In the genomic region with DNA sequence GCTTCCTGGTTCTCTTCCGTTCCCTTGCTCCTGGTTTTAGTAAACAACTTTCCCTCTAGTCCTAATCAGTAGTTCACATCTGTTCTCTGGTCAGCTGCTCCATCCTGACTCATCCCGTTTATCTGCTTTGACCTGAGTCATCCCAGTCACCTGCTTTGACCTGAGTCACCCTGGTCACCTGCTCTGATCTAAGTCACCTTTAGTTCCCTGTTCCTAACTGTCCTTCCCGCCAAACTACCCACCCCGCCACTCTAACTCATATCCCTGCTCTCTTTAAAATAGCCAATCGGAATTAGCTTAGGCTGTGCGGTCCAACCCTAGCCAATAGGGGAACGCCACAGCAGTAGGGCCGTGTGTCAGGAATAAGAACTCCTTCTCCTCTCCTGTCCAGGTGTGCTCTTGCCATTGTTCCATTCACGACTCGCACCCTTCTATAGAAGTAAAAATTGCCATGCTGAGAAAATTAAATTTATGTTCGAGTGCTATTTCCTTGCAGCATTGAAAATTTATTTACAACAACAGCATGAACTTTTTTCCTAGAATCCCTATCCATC, we compare ENCODE assay signal across 1 cellular context.
A peak's percentile ranks its signal among the peaks of the same experiment; 100 is the strongest.
TF ChIP-seq lines count a peak whose summit lies in the region.

No MANE protein-coding gene starts in this region.

TF ChIP-seq in K562, 482 proteins besides CTCF, POLR2A, EP300 and RAD21 (continued from another document and continues in another):
- TF ChIP-seq, protein P1, sequence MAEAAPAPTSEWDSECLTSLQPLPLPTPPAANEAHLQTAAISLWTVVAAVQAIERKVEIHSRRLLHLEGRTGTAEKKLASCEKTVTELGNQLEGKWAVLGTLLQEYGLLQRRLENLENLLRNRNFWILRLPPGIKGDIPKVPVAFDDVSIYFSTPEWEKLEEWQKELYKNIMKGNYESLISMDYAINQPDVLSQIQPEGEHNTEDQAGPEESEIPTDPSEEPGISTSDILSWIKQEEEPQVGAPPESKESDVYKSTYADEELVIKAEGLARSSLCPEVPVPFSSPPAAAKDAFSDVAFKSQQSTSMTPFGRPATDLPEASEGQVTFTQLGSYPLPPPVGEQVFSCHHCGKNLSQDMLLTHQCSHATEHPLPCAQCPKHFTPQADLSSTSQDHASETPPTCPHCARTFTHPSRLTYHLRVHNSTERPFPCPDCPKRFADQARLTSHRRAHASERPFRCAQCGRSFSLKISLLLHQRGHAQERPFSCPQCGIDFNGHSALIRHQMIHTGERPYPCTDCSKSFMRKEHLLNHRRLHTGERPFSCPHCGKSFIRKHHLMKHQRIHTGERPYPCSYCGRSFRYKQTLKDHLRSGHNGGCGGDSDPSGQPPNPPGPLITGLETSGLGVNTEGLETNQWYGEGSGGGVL (CRISPR knock-in tag; IDR thresholded peaks at IDR 0.05): no peak
- no peak for TF ChIP-seq ARHGAP35 (IDR thresholded peaks at IDR 0.05; ENCODE audit: partially characterized antibody)
- TF ChIP-seq FUS (optimal IDR thresholded peaks at IDR 0.05; ENCODE audit: low read depth, low read length): no peak
- TF ChIP-seq NFRKB (IDR thresholded peaks at IDR 0.05; ENCODE audit: low read depth): peak; percentile 26; the same call in 1 of the 2 replicates
- TF ChIP-seq POU5F1 (IDR thresholded peaks at IDR 0.05; ENCODE audit: borderline replicate concordance, low read depth, low read length, partially characterized antibody): no peak
- TF ChIP-seq CBX1 (IDR thresholded peaks at IDR 0.05; ENCODE audit: low read depth): no peak
- TF ChIP-seq ELF4 (CRISPR knock-in tag; IDR thresholded peaks at IDR 0.05): peak; percentile 95; the same call in 1 of the 2 replicates
- TF ChIP-seq, protein P2, sequence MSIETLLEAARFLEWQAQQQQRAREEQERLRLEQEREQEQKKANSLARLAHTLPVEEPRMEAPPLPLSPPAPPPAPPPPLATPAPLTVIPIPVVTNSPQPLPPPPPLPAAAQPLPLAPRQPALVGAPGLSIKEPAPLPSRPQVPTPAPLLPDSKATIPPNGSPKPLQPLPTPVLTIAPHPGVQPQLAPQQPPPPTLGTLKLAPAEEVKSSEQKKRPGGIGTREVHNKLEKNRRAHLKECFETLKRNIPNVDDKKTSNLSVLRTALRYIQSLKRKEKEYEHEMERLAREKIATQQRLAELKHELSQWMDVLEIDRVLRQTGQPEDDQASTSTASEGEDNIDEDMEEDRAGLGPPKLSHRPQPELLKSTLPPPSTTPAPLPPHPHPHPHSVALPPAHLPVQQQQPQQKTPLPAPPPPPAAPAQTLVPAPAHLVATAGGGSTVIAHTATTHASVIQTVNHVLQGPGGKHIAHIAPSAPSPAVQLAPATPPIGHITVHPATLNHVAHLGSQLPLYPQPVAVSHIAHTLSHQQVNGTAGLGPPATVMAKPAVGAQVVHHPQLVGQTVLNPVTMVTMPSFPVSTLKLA (conservative IDR thresholded peaks at IDR 0.05): peak; percentile 16 to 65; a peak in 2 of 4 replicates
- TF ChIP-seq GABPB2 (CRISPR knock-in tag; conservative IDR thresholded peaks at IDR 0.05): no peak
- no peak for TF ChIP-seq CEBPB (tag; IDR thresholded peaks at IDR 0.05)
- no peak for TF ChIP-seq ZNF184 (CRISPR knock-in tag; IDR thresholded peaks at IDR 0.05)
- no peak for TF ChIP-seq SIN3B (IDR thresholded peaks at IDR 0.05; ENCODE audit: low read depth)
- TF ChIP-seq ZNF586 (CRISPR knock-in tag; conservative IDR thresholded peaks at IDR 0.05): no peak
- TF ChIP-seq, protein P3, sequence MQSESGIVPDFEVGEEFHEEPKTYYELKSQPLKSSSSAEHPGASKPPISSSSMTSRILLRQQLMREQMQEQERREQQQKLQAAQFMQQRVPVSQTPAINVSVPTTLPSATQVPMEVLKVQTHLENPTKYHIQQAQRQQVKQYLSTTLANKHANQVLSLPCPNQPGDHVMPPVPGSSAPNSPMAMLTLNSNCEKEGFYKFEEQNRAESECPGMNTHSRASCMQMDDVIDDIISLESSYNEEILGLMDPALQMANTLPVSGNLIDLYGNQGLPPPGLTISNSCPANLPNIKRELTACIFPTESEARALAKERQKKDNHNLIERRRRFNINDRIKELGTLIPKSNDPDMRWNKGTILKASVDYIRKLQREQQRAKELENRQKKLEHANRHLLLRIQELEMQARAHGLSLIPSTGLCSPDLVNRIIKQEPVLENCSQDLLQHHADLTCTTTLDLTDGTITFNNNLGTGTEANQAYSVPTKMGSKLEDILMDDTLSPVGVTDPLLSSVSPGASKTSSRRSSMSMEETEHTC (IDR thresholded peaks at IDR 0.05): peak; percentile 98
- TF ChIP-seq TCF7L2 (IDR thresholded peaks at IDR 0.05; ENCODE audit: low read depth, low read length): no peak
- no peak for TF ChIP-seq BRCA1 (IDR thresholded peaks at IDR 0.05)
- no peak for TF ChIP-seq BRCA1 (CRISPR knock-in tag; IDR thresholded peaks at IDR 0.05)
- TF ChIP-seq, protein P4, sequence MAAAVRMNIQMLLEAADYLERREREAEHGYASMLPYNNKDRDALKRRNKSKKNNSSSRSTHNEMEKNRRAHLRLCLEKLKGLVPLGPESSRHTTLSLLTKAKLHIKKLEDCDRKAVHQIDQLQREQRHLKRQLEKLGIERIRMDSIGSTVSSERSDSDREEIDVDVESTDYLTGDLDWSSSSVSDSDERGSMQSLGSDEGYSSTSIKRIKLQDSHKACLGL (CRISPR knock-in tag; IDR thresholded peaks at IDR 0.05; ENCODE audit: borderline replicate concordance, poor library complexity, severe bottlenecking): no peak
- peak; percentile 67 for TF ChIP-seq KLF6 (CRISPR knock-in tag; IDR thresholded peaks at IDR 0.05; ENCODE audit: borderline replicate concordance)
- no peak for TF ChIP-seq TARDBP (IDR thresholded peaks at IDR 0.05)
- no peak for TF ChIP-seq PRMT5 (CRISPR knock-in tag; IDR thresholded peaks at IDR 0.05)
- peak; percentile 91 for TF ChIP-seq TAL1 (IDR thresholded peaks at IDR 0.05)
- TF ChIP-seq, protein P5, sequence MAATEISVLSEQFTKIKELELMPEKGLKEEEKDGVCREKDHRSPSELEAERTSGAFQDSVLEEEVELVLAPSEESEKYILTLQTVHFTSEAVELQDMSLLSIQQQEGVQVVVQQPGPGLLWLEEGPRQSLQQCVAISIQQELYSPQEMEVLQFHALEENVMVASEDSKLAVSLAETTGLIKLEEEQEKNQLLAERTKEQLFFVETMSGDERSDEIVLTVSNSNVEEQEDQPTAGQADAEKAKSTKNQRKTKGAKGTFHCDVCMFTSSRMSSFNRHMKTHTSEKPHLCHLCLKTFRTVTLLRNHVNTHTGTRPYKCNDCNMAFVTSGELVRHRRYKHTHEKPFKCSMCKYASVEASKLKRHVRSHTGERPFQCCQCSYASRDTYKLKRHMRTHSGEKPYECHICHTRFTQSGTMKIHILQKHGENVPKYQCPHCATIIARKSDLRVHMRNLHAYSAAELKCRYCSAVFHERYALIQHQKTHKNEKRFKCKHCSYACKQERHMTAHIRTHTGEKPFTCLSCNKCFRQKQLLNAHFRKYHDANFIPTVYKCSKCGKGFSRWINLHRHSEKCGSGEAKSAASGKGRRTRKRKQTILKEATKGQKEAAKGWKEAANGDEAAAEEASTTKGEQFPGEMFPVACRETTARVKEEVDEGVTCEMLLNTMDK (IDR thresholded peaks at IDR 0.05; ENCODE audit: borderline replicate concordance, insufficient read depth, low read depth, low read length, poor library complexity, severe bottlenecking): no peak
- no peak for TF ChIP-seq BRD4 (IDR thresholded peaks at IDR 0.05)
- TF ChIP-seq MAZ (CRISPR knock-in tag; conservative IDR thresholded peaks at IDR 0.05 in 1 of 2, IDR thresholded peaks at IDR 0.05 in 1 of 2): peak in 1 of 2 experiments; percentile 72; a peak in 2 of 4 replicates
- no peak for TF ChIP-seq FOXJ3 (CRISPR knock-in tag; IDR thresholded peaks at IDR 0.05)
- peak; percentile 91 for TF ChIP-seq SOX6 (IDR thresholded peaks at IDR 0.05)
- TF ChIP-seq PHTF2 (CRISPR knock-in tag; IDR thresholded peaks at IDR 0.05): no peak
- no peak for TF ChIP-seq TGIF2 (CRISPR knock-in tag; IDR thresholded peaks at IDR 0.05)
- 0 out of 2 replicates have a peak, but pooled peaks have one; percentile 12 for TF ChIP-seq ZNF41 (CRISPR knock-in tag; conservative IDR thresholded peaks at IDR 0.05)
- TF ChIP-seq GABPB1 (CRISPR knock-in tag; IDR thresholded peaks at IDR 0.05): 0 out of 2 replicates have a peak, but pooled peaks have one; percentile 39
- TF ChIP-seq ZNF311 (CRISPR knock-in tag; IDR thresholded peaks at IDR 0.05): no peak
- no peak for TF ChIP-seq ZNF445 (CRISPR knock-in tag; IDR thresholded peaks at IDR 0.05; ENCODE audit: low read depth)
- TF ChIP-seq, protein P6, sequence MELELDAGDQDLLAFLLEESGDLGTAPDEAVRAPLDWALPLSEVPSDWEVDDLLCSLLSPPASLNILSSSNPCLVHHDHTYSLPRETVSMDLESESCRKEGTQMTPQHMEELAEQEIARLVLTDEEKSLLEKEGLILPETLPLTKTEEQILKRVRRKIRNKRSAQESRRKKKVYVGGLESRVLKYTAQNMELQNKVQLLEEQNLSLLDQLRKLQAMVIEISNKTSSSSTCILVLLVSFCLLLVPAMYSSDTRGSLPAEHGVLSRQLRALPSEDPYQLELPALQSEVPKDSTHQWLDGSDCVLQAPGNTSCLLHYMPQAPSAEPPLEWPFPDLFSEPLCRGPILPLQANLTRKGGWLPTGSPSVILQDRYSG (tag; conservative IDR thresholded peaks at IDR 0.05; ENCODE audit: low read depth): no peak
- TF ChIP-seq SAFB (IDR thresholded peaks at IDR 0.05; ENCODE audit: borderline replicate concordance, low read depth, low read length): no peak
- TF ChIP-seq BCOR (IDR thresholded peaks at IDR 0.05): 0 out of 2 replicates have a peak, but pooled peaks have one; percentile 25
- no peak for TF ChIP-seq FIP1L1 (IDR thresholded peaks at IDR 0.05; ENCODE audit: low read depth, low read length, poor library complexity, severe bottlenecking)
- no peak for TF ChIP-seq ZNF23 (CRISPR knock-in tag; IDR thresholded peaks at IDR 0.05)
- TF ChIP-seq ZNF785 (CRISPR knock-in tag; IDR thresholded peaks at IDR 0.05): no peak
- no peak for TF ChIP-seq EZH2 (IDR thresholded peaks at IDR 0.05; ENCODE audit: borderline replicate concordance, low read depth, low read length)
- TF ChIP-seq NFYB (IDR thresholded peaks at IDR 0.05; ENCODE audit: extremely low read depth, insufficient read length): no peak
- TF ChIP-seq ZNF77 (CRISPR knock-in tag; IDR thresholded peaks at IDR 0.05): no peak
- TF ChIP-seq SMARCC2 (IDR thresholded peaks at IDR 0.05; ENCODE audit: low read depth): peak; percentile 97
- TF ChIP-seq HDAC6 (IDR thresholded peaks at IDR 0.05; ENCODE audit: low read depth, low read length): no peak
- TF ChIP-seq KAT8 (IDR thresholded peaks at IDR 0.05; ENCODE audit: low read depth): no peak
- peak in 1 of 2 experiments; percentile 80; a peak in 1 of 4 replicates for TF ChIP-seq HDAC1 (IDR thresholded peaks at IDR 0.05)
- TF ChIP-seq, protein P7, sequence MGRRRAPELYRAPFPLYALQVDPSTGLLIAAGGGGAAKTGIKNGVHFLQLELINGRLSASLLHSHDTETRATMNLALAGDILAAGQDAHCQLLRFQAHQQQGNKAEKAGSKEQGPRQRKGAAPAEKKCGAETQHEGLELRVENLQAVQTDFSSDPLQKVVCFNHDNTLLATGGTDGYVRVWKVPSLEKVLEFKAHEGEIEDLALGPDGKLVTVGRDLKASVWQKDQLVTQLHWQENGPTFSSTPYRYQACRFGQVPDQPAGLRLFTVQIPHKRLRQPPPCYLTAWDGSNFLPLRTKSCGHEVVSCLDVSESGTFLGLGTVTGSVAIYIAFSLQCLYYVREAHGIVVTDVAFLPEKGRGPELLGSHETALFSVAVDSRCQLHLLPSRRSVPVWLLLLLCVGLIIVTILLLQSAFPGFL (CRISPR knock-in tag; IDR thresholded peaks at IDR 0.05): 0 out of 2 replicates have a peak, but pooled peaks have one; percentile 71
- peak; percentile 77; the same call in 1 of the 2 replicates for TF ChIP-seq HDAC8 (tag; IDR thresholded peaks at IDR 0.05)
- no peak for TF ChIP-seq ZNF217 (CRISPR knock-in tag; IDR thresholded peaks at IDR 0.05)
- TF ChIP-seq, protein P8, sequence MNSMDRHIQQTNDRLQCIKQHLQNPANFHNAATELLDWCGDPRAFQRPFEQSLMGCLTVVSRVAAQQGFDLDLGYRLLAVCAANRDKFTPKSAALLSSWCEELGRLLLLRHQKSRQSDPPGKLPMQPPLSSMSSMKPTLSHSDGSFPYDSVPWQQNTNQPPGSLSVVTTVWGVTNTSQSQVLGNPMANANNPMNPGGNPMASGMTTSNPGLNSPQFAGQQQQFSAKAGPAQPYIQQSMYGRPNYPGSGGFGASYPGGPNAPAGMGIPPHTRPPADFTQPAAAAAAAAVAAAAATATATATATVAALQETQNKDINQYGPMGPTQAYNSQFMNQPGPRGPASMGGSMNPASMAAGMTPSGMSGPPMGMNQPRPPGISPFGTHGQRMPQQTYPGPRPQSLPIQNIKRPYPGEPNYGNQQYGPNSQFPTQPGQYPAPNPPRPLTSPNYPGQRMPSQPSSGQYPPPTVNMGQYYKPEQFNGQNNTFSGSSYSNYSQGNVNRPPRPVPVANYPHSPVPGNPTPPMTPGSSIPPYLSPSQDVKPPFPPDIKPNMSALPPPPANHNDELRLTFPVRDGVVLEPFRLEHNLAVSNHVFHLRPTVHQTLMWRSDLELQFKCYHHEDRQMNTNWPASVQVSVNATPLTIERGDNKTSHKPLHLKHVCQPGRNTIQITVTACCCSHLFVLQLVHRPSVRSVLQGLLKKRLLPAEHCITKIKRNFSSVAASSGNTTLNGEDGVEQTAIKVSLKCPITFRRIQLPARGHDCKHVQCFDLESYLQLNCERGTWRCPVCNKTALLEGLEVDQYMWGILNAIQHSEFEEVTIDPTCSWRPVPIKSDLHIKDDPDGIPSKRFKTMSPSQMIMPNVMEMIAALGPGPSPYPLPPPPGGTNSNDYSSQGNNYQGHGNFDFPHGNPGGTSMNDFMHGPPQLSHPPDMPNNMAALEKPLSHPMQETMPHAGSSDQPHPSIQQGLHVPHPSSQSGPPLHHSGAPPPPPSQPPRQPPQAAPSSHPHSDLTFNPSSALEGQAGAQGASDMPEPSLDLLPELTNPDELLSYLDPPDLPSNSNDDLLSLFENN (IDR thresholded peaks at IDR 0.05; ENCODE audit: low read depth in 2 of 2, low read length in 2 of 2): peak in 1 of 2 experiments; percentile 83; a peak in 2 of 4 replicates
- no peak for TF ChIP-seq EHMT2 (IDR thresholded peaks at IDR 0.05)
- TF ChIP-seq, protein P9, sequence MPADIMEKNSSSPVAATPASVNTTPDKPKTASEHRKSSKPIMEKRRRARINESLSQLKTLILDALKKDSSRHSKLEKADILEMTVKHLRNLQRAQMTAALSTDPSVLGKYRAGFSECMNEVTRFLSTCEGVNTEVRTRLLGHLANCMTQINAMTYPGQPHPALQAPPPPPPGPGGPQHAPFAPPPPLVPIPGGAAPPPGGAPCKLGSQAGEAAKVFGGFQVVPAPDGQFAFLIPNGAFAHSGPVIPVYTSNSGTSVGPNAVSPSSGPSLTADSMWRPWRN (IDR thresholded peaks at IDR 0.05; ENCODE audit: low read depth): peak; percentile 55
- peak; percentile 99 for TF ChIP-seq TAF9B (IDR thresholded peaks at IDR 0.05; ENCODE audit: partially characterized antibody)
- TF ChIP-seq, protein P10, sequence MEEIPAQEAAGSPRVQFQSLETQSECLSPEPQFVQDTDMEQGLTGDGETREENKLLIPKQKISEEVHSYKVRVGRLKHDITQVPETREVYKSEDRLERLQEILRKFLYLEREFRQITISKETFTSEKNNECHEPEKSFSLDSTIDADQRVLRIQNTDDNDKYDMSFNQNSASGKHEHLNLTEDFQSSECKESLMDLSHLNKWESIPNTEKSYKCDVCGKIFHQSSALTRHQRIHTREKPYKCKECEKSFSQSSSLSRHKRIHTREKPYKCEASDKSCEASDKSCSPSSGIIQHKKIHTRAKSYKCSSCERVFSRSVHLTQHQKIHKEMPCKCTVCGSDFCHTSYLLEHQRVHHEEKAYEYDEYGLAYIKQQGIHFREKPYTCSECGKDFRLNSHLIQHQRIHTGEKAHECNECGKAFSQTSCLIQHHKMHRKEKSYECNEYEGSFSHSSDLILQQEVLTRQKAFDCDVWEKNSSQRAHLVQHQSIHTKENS (CRISPR knock-in tag; IDR thresholded peaks at IDR 0.05): no peak
- no peak for TF ChIP-seq FOXA1 (IDR thresholded peaks at IDR 0.05; ENCODE audit: borderline replicate concordance)
